ENCODE assay signal across 24 cellular contexts in genomic region chr13:54657588-54657987, GRCh38.
"Had no signal": no experiment of that assay in that cellular context is flagged by ENCODE, and none has a peak within 500 bp of the region (broad histone marks: within the 10 kb centered on the region; RNA-seq: fewer than 3 reads in every experiment).

No MANE protein-coding gene starts in this region.

- DNase-seq: occipital lobe; ovary; posterior cingulate gyrus; psoas muscle; right cardiac atrium; right lobe of liver; sigmoid colon; small intestine; stimulated activated CD4-positive, alpha-beta T cell treated with anti-CD3 and anti-CD28 coated beads, Interleukin-15, amount 100 ng/mL, for 24 hours; stimulated activated CD4-positive, alpha-beta T cell treated with anti-CD3 and anti-CD28 coated beads, Interleukin-2, amount 100 ng/mL, for 24 hours; stimulated activated CD4-positive, alpha-beta T cell treated with anti-CD3 and anti-CD28 coated beads, Interleukin-2, amount 100 ng/mL, for 48 hours; stimulated activated CD4-positive, alpha-beta T cell treated with anti-CD3 and anti-CD28 coated beads, Interleukin-4, amount 100 ng/mL, for 24 hours; stimulated activated naive B cell treated with anti-CD40 and anti-IgM and Interleukin-4, amounts not matched to agents 10 μg/mL and 1 μg/mL and 100 μg/mL, for 72 hours; stimulated activated naive CD4-positive, alpha-beta T cell treated with Interleukin-2 at 50 U/mL for 16 hours; stomach; thyroid gland; trophoblast cell; upper lobe of left lung had no signal

- H3K27me3 ChIP-seq: neural progenitor cell, ovary, right lobe of liver, sigmoid colon, stomach, thyroid gland, tibial nerve, upper lobe of left lung, vagina had no signal

- H3K9me3 ChIP-seq: ovary, psoas muscle, right lobe of liver, thoracic aorta, thyroid gland, upper lobe of left lung, vagina had no signal

- H3K4me1 ChIP-seq: neural progenitor cell, parathyroid adenoma, psoas muscle, right lobe of liver, sigmoid colon, stomach, thyroid gland, tibial nerve, upper lobe of left lung, vagina had no signal

- H3K36me3 ChIP-seq: neural progenitor cell, ovary, right lobe of liver, sigmoid colon, stomach, thoracic aorta, thyroid gland, tibial nerve, upper lobe of left lung, vagina had no signal

- ATAC-seq: psoas muscle; right cardiac atrium; right lobe of liver; stimulated activated effector memory CD8-positive, alpha-beta T cell treated with anti-CD3 and anti-CD28 coated beads, Interleukin-12 subunit alpha, Interleukin-12 subunit beta, amount 100 ng/mL, for 72 hours; stimulated activated naive B cell treated with anti-CD40 and anti-IgM and Interleukin-4, amounts not matched to agents 10 μg/mL and 1 μg/mL and 100 μg/mL, for 72 hours had no signal

- H3K27ac ChIP-seq: neural progenitor cell, ovary, parathyroid adenoma, psoas muscle, right lobe of liver, sigmoid colon, stomach, thoracic aorta, thyroid gland, tibial nerve, upper lobe of left lung, vagina had no signal

- H3K4me3 ChIP-seq: neural progenitor cell, ovary, psoas muscle, right lobe of liver, sigmoid colon, stomach, thoracic aorta, thyroid gland, tibial nerve, upper lobe of left lung, vagina had no signal

- H3K9ac ChIP-seq: neural progenitor cell, parathyroid adenoma had no signal
